Comparison of ENCODE assay signal across 25 cellular contexts in genomic region chr13:50408068-50408467, GRCh38.
DNase-seq lines count a peak whose midpoint lies in the region; ATAC-seq and TF ChIP-seq lines count a peak whose summit lies in the region.
"Had no signal": no experiment of that assay in that cellular context is flagged by ENCODE, and none has a peak within 500 bp of the region (broad histone marks: within the 10 kb centered on the region; RNA-seq: fewer than 3 reads in every experiment).

No MANE protein-coding gene starts in this region.

- H3K79me1 ChIP-seq in mesenchymal stem cell (replicated peaks; ENCODE audit: low read length, poor library complexity, severe bottlenecking) = no peaks in the 10 kb centered on the region

- peaks cover 22% of the 10 kb centered on the region for H3K4me1 ChIP-seq in Panc1 (ENCODE audit: control insufficient read depth, insufficient read depth, low read length)
- peaks cover 6% of the 10 kb centered on the region for H3K4me1 ChIP-seq in mesenchymal stem cell (ENCODE audit: control insufficient read depth, insufficient read depth, low read depth, low read length)
- H3K4me1 ChIP-seq: BE2C had no signal

- no peak overlapping the region for H2BK12ac ChIP-seq in mesenchymal stem cell (ENCODE audit: low read length in 2 of 2)

- no peak overlapping the region for H3K4me3 ChIP-seq in Panc1 (ENCODE audit: low read depth in 2 of 2, low read length in 2 of 2)
- H3K4me3 ChIP-seq in mesenchymal stem cell (ENCODE audit: insufficient read depth in 1 of 2, low read depth in 1 of 2, low read length in 2 of 2) = no peak overlapping the region
- H3K4me3 ChIP-seq: BLaER1, GM12878 had no signal

- H3K23ac ChIP-seq in mesenchymal stem cell (ENCODE audit: low read length in 2 of 2) = no peak overlapping the region

- in situ Hi-C loops in Panc1 (cut with HindIII; ENCODE audit: low pct_unique_long_range_greater_than_20kb, low sequenced_read_pairs) = no loop called here

- no peak for TF ChIP-seq CTCF in Panc1 (IDR thresholded peaks at IDR 0.05)

- DNase-seq in NCI-H2171 treated with DMSO at 0.1 percent for 48 hours (lab: John Stamatoyannopoulos, UW) = peak; percentile 7
- DNase-seq in NCI-H2171 (lab: John Stamatoyannopoulos, UW) = no peak
- DNase-seq in HEK293T (ENCODE audit: extremely low spot score) = no peak
- no peak for DNase-seq in Panc1 (ENCODE audit: low read depth, low spot score)
- DNase-seq in NCI-H69 (lab: John Stamatoyannopoulos, UW) = no peak
- DNase-seq in mesenchymal stem cell = no peak
- DNase-seq in activated naive CD4-positive, alpha-beta T cell treated with anti-CD3 and anti-CD28 coated beads, Interleukin-2, amount 10 ng/mL, durations not matched to agents 7 days and 5 days = no peak
- DNase-seq: 8988T; ACHN; BE2C; C1 segment of cervical spinal cord; CD4-positive, alpha-beta memory T cell; CD4-positive, CD25-positive, alpha-beta regulatory T cell; CD8-positive, alpha-beta memory T cell; COR-L47; DMS 273 treated with DMSO at 0.1 percent for 48 hours; DMS153; DMS53; DMS79; DND-41; EL; GDM1 had no signal

- H3K4ac ChIP-seq in mesenchymal stem cell (ENCODE audit: low read depth in 1 of 2, low read length in 2 of 2) = no peak overlapping the region

- H3K27me3 ChIP-seq in Panc1 (ENCODE audit: control insufficient read depth, insufficient read depth, low read length) = no peaks in the 10 kb centered on the region
- H3K27me3 ChIP-seq in mesenchymal stem cell (ENCODE audit: control insufficient read depth in 1 of 2, insufficient read depth in 1 of 2, low read length in 2 of 2) = peaks cover 0 to 3% of the 10 kb centered on the region in 2 experiments
- H3K27me3 ChIP-seq: BE2C, BLaER1 had no signal

- H3K9me3 ChIP-seq in Panc1 (ENCODE audit: control insufficient read depth, insufficient read depth, low read depth, low read length) (no peaks in the 10 kb centered on the region), mesenchymal stem cell (ENCODE audit: control insufficient read depth, low read length) (no peaks in the 10 kb centered on the region)
- H3K9me3 ChIP-seq: BE2C, BLaER1 had no signal

- no peak overlapping the region for H4K8ac ChIP-seq in mesenchymal stem cell (ENCODE audit: low read length)

- no peak overlapping the region for H2BK15ac ChIP-seq in mesenchymal stem cell (ENCODE audit: low read depth, poor library complexity, severe bottlenecking)

- BruUV-seq in Panc1 (replicated peaks; lab: Mats Ljungman, UMichigan) = no TSS peak

- no peaks in the 10 kb centered on the region for H3K36me3 Mint-ChIP-seq in activated naive CD4-positive, alpha-beta T cell treated with anti-CD3 and anti-CD28 coated beads, Interleukin-2, amount 10 ng/mL, durations not matched to agents 7 days and 5 days
- H3K36me3 Mint-ChIP-seq: CD14-positive monocyte; CD4-positive, CD25-positive, alpha-beta regulatory T cell had no signal

- H3K18ac ChIP-seq in mesenchymal stem cell (ENCODE audit: low read depth in 1 of 2, low read length in 2 of 2) = no peak overlapping the region

- H3K4me2 ChIP-seq in mesenchymal stem cell (ENCODE audit: low read length, poor library complexity, severe bottlenecking) = no peak overlapping the region
- H3K4me2 ChIP-seq: BLaER1 had no signal

- no peak overlapping the region for H2BK5ac ChIP-seq in mesenchymal stem cell (ENCODE audit: low read depth, low read length, poor library complexity, severe bottlenecking)

- POLR2A ChIA-PET in HEK293T (lab: Yijun Ruan, JAX) = no interaction called here
- POLR2A ChIA-PET in Panc1 (lab: Charles Lee) = no interaction called here

- H3K4me3 Mint-ChIP-seq in activated naive CD4-positive, alpha-beta T cell treated with anti-CD3 and anti-CD28 coated beads, Interleukin-2, amount 10 ng/mL, durations not matched to agents 7 days and 5 days = no peak overlapping the region
- H3K4me3 Mint-ChIP-seq: CD14-positive monocyte; CD4-positive, alpha-beta memory T cell; CD4-positive, CD25-positive, alpha-beta regulatory T cell; CD8-positive, alpha-beta memory T cell had no signal

- no peak for ATAC-seq in Panc1
- ATAC-seq: GM12878 had no signal

- H2AK5ac ChIP-seq in mesenchymal stem cell (ENCODE audit: low read length, severe bottlenecking) = no peak overlapping the region

- WGBS in mesenchymal stem cell = 97% methylated on average over 2 of the region's 3 CpGs

- no peak overlapping the region for H2AFZ ChIP-seq in mesenchymal stem cell (ENCODE audit: low read depth, low read length)

- no peak overlapping the region for H3K27ac Mint-ChIP-seq in activated naive CD4-positive, alpha-beta T cell treated with anti-CD3 and anti-CD28 coated beads, Interleukin-2, amount 10 ng/mL, durations not matched to agents 7 days and 5 days
- H3K27ac Mint-ChIP-seq: CD14-positive monocyte; CD4-positive, alpha-beta memory T cell; CD4-positive, CD25-positive, alpha-beta regulatory T cell; CD8-positive, alpha-beta memory T cell had no signal

- H3K27ac ChIP-seq in Panc1 (ENCODE audit: low read length) (peak overlapping the region; percentile 39; the same call in 1 of the 2 replicates), mesenchymal stem cell (ENCODE audit: low read length, poor library complexity, severe bottlenecking) (no peak overlapping the region)
- H3K27ac ChIP-seq: BLaER1 had no signal

- peaks cover 33% of the 10 kb centered on the region for H3K27me3 Mint-ChIP-seq in activated naive CD4-positive, alpha-beta T cell treated with anti-CD3 and anti-CD28 coated beads, Interleukin-2, amount 10 ng/mL, durations not matched to agents 7 days and 5 days
- H3K27me3 Mint-ChIP-seq: CD4-positive, alpha-beta memory T cell had no signal

- no peak overlapping the region for H3K9ac ChIP-seq in mesenchymal stem cell (ENCODE audit: low read length)
- H3K9ac ChIP-seq: BLaER1 had no signal

- CTCF ChIA-PET in HEK293T (lab: Yijun Ruan, JAX) (interaction anchor here (1.3 kb wide), 1 partner anchor 21 kb away, joined by 4 read pairs; no protein-coding TSS in a partner anchor), Panc1 (lab: Charles Lee) (no interaction called here)
- CTCF ChIA-PET in activated naive CD4-positive, alpha-beta T cell treated with anti-CD3 and anti-CD28 coated beads, Interleukin-2, amount 10 ng/mL, durations not matched to agents 7 days and 5 days (lab: Charles Lee) = no interaction called here

- no peak overlapping the region for H3K14ac ChIP-seq in mesenchymal stem cell (ENCODE audit: low read length in 2 of 2)

- no peak overlapping the region for H2BK120ac ChIP-seq in mesenchymal stem cell (ENCODE audit: low read depth, low read length)

- H3K4me1 Mint-ChIP-seq in activated naive CD4-positive, alpha-beta T cell treated with anti-CD3 and anti-CD28 coated beads, Interleukin-2, amount 10 ng/mL, durations not matched to agents 7 days and 5 days = no peaks in the 10 kb centered on the region
- H3K4me1 Mint-ChIP-seq: CD14-positive monocyte had no signal

- no peaks in the 10 kb centered on the region for H3K9me3 Mint-ChIP-seq in activated naive CD4-positive, alpha-beta T cell treated with anti-CD3 and anti-CD28 coated beads, Interleukin-2, amount 10 ng/mL, durations not matched to agents 7 days and 5 days
- H3K9me3 Mint-ChIP-seq: CD4-positive, CD25-positive, alpha-beta regulatory T cell; CD8-positive, alpha-beta memory T cell had no signal

- H3K36me3 ChIP-seq in Panc1 (ENCODE audit: control insufficient read depth, insufficient read depth, low read length) (no peaks in the 10 kb centered on the region), mesenchymal stem cell (ENCODE audit: control insufficient read depth in 1 of 2, insufficient read depth in 2 of 2, low read depth in 1 of 2, low read length in 2 of 2) (no peaks in the 10 kb centered on the region)
- H3K36me3 ChIP-seq: BE2C, BLaER1 had no signal

- intact Hi-C loops in Panc1 (cut with micrococcal nuclease; ENCODE audit: unreplicated experiment) = no loop called here

- H4K91ac ChIP-seq in mesenchymal stem cell (ENCODE audit: low read length) = no peak overlapping the region

TF ChIP-seq in HEK293T, 16 proteins besides CTCF, POLR2A, EP300 and RAD21:
- TF ChIP-seq SP1 (IDR thresholded peaks at IDR 0.05) (no peak), BHLHE40 (IDR thresholded peaks at IDR 0.05; ENCODE audit: borderline replicate concordance) (no peak), ARNT (IDR thresholded peaks at IDR 0.05) (no peak), PKNOX1 (IDR thresholded peaks at IDR 0.05) (0 out of 2 replicates have a peak, but pooled peaks have one; percentile 24), CTBP1 (IDR thresholded peaks at IDR 0.05; ENCODE audit: borderline replicate concordance) (no peak)
